In the genomic region with DNA sequence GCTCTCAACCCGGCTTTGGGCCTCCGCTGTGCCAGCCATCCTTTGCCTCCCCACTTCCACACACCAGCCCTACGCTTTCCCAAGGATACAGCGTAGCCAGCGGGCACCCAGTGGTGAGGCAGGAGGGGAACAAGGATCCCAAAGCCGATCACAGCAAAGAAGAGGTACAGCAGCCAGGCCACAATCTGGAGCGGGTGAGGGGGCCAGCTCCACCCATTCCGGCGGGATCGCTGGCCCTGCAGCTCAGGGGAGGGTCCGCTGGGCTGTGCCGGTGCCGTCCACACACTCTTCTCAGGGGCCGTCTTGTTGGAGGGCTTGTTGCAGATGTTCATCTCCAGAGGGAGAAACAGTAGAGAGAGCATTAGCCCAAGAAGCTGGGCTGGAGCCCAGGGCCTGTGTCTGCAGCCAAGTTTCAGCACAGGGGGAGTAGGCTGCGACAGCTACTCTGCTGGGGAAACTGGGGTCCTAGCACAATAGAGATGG, we compare ENCODE assay signal across 9 cellular contexts. TPM values are rescaled to one million over a fixed set of nuclear protein-coding genes. Genes with fewer than 3 reads are reported as not detected.
DNase-seq lines count a peak whose midpoint lies in the region; ATAC-seq and TF ChIP-seq lines count a peak whose summit lies in the region.
"Had no signal": no experiment of that assay in that cellular context is flagged by ENCODE, and none has a peak within 500 bp of the region (broad histone marks: within the 10 kb centered on the region; RNA-seq: fewer than 3 reads in every experiment).

No MANE protein-coding gene starts in this region.

- in situ Hi-C loops in transverse colon (cut with MboI; ENCODE audit: low pct_ligation_motif_present in 1 of 4, low pct_unique_long_range_greater_than_20kb in 1 of 4, low sequenced_read_pairs in 3 of 4) = no loop called here

- no peak for TF ChIP-seq EP300 in transverse colon (IDR thresholded peaks at IDR 0.05; ENCODE audit: low read depth)

- intact Hi-C loops in transverse colon (cut with DNase I; ENCODE audit: low total_unique reads) = no loop called here

- TF ChIP-seq CTCF in RWPE1 (conservative IDR thresholded peaks at IDR 0.05; ENCODE audit: low read depth) (no peak), transverse colon (IDR thresholded peaks at IDR 0.05) (no peak)

- DNase-seq in RWPE1 (ENCODE audit: low spot score) = no peak
- no peak for DNase-seq in epithelial cell of prostate (ENCODE audit: low read depth, low spot score)
- DNase-seq in transverse colon = no peak
- DNase-seq in NCI-H1105 (lab: John Stamatoyannopoulos, UW) = no peak
- no peak for DNase-seq in OCI-M1 (lab: John Stamatoyannopoulos, UW)
- DNase-seq: activated B cell treated with CpG ODN at 0.5 μM for 24 hours had no signal

- no peaks in the 10 kb centered on the region for H3K9me3 ChIP-seq in mesodermal cell (ENCODE audit: control insufficient read depth, low read length)
- H3K9me3 ChIP-seq in transverse colon = no peaks in the 10 kb centered on the region

- peaks cover 15% of the 10 kb centered on the region for H3K4me1 ChIP-seq in mesodermal cell (ENCODE audit: control insufficient read depth, insufficient read depth, low read length, poor library complexity, severe bottlenecking)
- peaks cover 5 to 24% (median 12%) of the 10 kb centered on the region in 4 donors for H3K4me1 ChIP-seq in transverse colon

- no peak for ATAC-seq in HG02885 (IDR thresholded peaks at IDR 0.05; ENCODE audit: poor library complexity, unreplicated experiment)

- no peaks in the 10 kb centered on the region for H3K27me3 ChIP-seq in transverse colon

- no peaks in the 10 kb centered on the region for H3K36me3 ChIP-seq in mesodermal cell (ENCODE audit: control insufficient read depth, insufficient read depth, low read length)
- H3K36me3 ChIP-seq in transverse colon = no peaks in the 10 kb centered on the region

- CTCF ChIA-PET in RWPE1 (lab: Yijun Ruan, JAX) = interaction anchor here (0.5 to 2.3 kb wide), 2 partner anchors 22 to 1791 kb away, joined by 5 read pairs; no protein-coding TSS in a partner anchor

- H3K27ac ChIP-seq in RWPE1 = peak overlapping the region; percentile 42
- peak overlapping the region; percentile 96 for H3K27ac ChIP-seq in epithelial cell of prostate
- H3K27ac ChIP-seq in mesodermal cell (ENCODE audit: low read depth, low read length, severe bottlenecking) = peak overlapping the region; percentile 16
- H3K27ac ChIP-seq in transverse colon = peak overlapping the region; percentile 37 to 81 (median 60)

- POLR2A ChIA-PET in RWPE1 (lab: Yijun Ruan, JAX; ENCODE audit: low non-redundant PET) = no interaction called here

- H3K4me3 ChIP-seq in mesodermal cell (ENCODE audit: extremely low read depth, insufficient read depth, low read length, poor library complexity, severe bottlenecking) (no peak overlapping the region), transverse colon (no peak overlapping the region)

- WGBS in mesodermal cell (ENCODE audit: insufficient coverage in 2 of 2), 2 experiments = 78 to 87% methylated on average over 13 to 14 of the region's 15 CpGs
- 81% methylated on average over 15 of the region's 15 CpGs; no CpG with 5 or more reads in 1 of the 2 donors for WGBS in transverse colon (ENCODE audit: low coverage in 1 of 2), 2 donors

- TF ChIP-seq POLR2A in transverse colon (IDR thresholded peaks at IDR 0.05) = no peak

RNA-seq across cellular contexts. Expression of a gene that starts 10.1 kb away (rescaled TPM):
- polyA plus RNA-seq in mesodermal cell (2013, experiment 1 of 2) = 6.4 TPM
- 4.2 TPM for polyA plus RNA-seq in mesodermal cell (2013, experiment 2 of 2)
- 10 to 100 TPM in 2 of 4 donors, 1 to 10 TPM in 2; 7.1 to 36.3 (median 20.5) TPM for total RNA-seq in transverse colon

RNA-seq across cellular contexts. Expression of a gene that starts 12.9 kb away (rescaled TPM):
- 12.8 TPM for polyA plus RNA-seq in mesodermal cell (2013, experiment 1 of 2)
- 7.7 TPM for polyA plus RNA-seq in mesodermal cell (2013, experiment 2 of 2)
- total RNA-seq in transverse colon = 10 to 100 TPM in 1 of 4 donors, 1 to 10 TPM in 2, not detected in 1; 3.5 to 20.9 (median 5.7) TPM
- total RNA-seq: activated B cell treated with CpG ODN at 0.5 μM for 24 hours, lung microvascular endothelial cell had no signal

RNA-seq across cellular contexts. Expression of a gene that starts 24.8 kb away (rescaled TPM):
- 1.7 TPM for polyA plus RNA-seq in mesodermal cell (2013, experiment 1 of 2)
- polyA plus RNA-seq in mesodermal cell (2013, experiment 2 of 2) = 0.81 TPM
- 1,000 to 10,000 TPM in 1 of 4 donors, 100 to 1,000 TPM in 3; 667 to 1,081 (median 790) TPM for total RNA-seq in transverse colon
- total RNA-seq: lung microvascular endothelial cell had no signal

Comparison
In these comparisons a context has a peak if more than half of its experiments do, and no peak if none do; other contexts are left out.
1. H3K27ac ChIP-seq: peak in every context shown above with its lines; median percentile 96 in epithelial cell of prostate; 60 in transverse colon; 42 in RWPE1; 16 in mesodermal cell.